ENCODE assay signal across 30 cellular contexts in the genomic region with DNA sequence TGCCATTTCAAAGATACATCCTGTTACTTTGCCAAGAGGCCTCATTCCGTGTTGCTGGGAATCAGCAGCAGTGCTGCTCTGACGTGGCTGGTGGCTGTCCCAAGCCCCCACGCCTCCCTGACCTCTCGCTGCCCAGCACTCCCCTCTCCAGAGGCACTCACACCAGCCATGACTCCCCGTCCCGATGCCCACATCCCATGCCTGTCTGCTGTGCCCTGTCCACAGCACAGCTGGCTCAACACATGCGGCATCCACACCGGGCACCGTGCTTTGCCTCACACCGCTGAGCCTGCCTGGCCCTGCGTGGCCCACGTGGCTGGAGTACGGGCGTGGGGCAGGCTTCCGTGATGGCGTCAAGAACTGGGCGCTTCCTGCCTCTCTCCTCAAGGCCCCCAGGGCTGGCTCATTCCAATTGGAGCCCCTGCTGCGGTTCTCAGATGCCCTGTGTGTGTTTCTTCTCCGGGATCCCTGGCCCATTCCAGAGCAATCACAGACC. TPM values are rescaled to one million over a fixed set of nuclear protein-coding genes. Genes with fewer than 3 reads are reported as not detected.
DNase-seq lines count a peak whose midpoint lies in the region; ATAC-seq and TF ChIP-seq lines count a peak whose summit lies in the region.
"Had no signal": no experiment of that assay in that cellular context is flagged by ENCODE, and none has a peak within 500 bp of the region (broad histone marks: within the 10 kb centered on the region; RNA-seq: fewer than 3 reads in every experiment).

No MANE protein-coding gene starts in this region.

- no peak overlapping the region for H3K4me3 Mint-ChIP-seq in activated CD8-positive, alpha-beta memory T cell treated with anti-CD3 and anti-CD28 coated beads, Interleukin-2, amount 10 ng/mL, durations not matched to agents 7 days and 5 days
- H3K4me3 Mint-ChIP-seq in osteocyte (ENCODE audit: unreplicated experiment) (no peak overlapping the region), progenitor cell of endocrine pancreas (ENCODE audit: low read depth) (no peak overlapping the region)
- H3K4me3 Mint-ChIP-seq: activated CD4-positive, alpha-beta T cell treated with anti-CD3 and anti-CD28 coated beads, Interleukin-2, amount 10 ng/mL, durations not matched to agents 24 days and 14 days; activated naive CD8-positive, alpha-beta T cell treated with anti-CD3 and anti-CD28 coated beads for 36 hours; CD8-positive, alpha-beta memory T cell; naive thymus-derived CD4-positive, alpha-beta T cell; T-helper 1 cell treated with Interleukin-12 subunit alpha and Interleukin-12 subunit beta and Interleukin-4 antibody, amounts not matched to agents 30 μg/mL and 1 μg/mL, for 36 hours had no signal

- H3K27me3 Mint-ChIP-seq in activated CD8-positive, alpha-beta memory T cell treated with anti-CD3 and anti-CD28 coated beads, Interleukin-2, amount 10 ng/mL, durations not matched to agents 7 days and 5 days, result peaks cover 20% of the 10 kb centered on the region
- H3K27me3 Mint-ChIP-seq in osteocyte (ENCODE audit: unreplicated experiment) (peaks cover 15% of the 10 kb centered on the region), progenitor cell of endocrine pancreas (peaks cover 15% of the 10 kb centered on the region)
- H3K27me3 Mint-ChIP-seq: CD8-positive, alpha-beta memory T cell had no signal

- no peaks in the 10 kb centered on the region for H3K36me3 Mint-ChIP-seq in activated CD8-positive, alpha-beta memory T cell treated with anti-CD3 and anti-CD28 coated beads, Interleukin-2, amount 10 ng/mL, durations not matched to agents 7 days and 5 days
- H3K36me3 Mint-ChIP-seq in osteocyte (ENCODE audit: unreplicated experiment), result no peaks in the 10 kb centered on the region
- no peaks in the 10 kb centered on the region for H3K36me3 Mint-ChIP-seq in progenitor cell of endocrine pancreas (ENCODE audit: insufficient read depth)
- H3K36me3 Mint-ChIP-seq: activated naive CD8-positive, alpha-beta T cell treated with anti-CD3 and anti-CD28 coated beads for 36 hours had no signal

- H3K27ac Mint-ChIP-seq in activated CD8-positive, alpha-beta memory T cell treated with anti-CD3 and anti-CD28 coated beads, Interleukin-2, amount 10 ng/mL, durations not matched to agents 7 days and 5 days, result no peak overlapping the region
- no peak overlapping the region for H3K27ac Mint-ChIP-seq in osteocyte (ENCODE audit: unreplicated experiment)
- H3K27ac Mint-ChIP-seq in progenitor cell of endocrine pancreas, result no peak overlapping the region
- H3K27ac Mint-ChIP-seq: activated CD4-positive, alpha-beta T cell treated with anti-CD3 and anti-CD28 coated beads, Interleukin-2, amount 10 ng/mL, durations not matched to agents 24 days and 14 days; activated naive CD8-positive, alpha-beta T cell treated with anti-CD3 and anti-CD28 coated beads for 36 hours; activated T-helper 2 cell treated with anti-CD3 and anti-CD28 coated beads, Interferon-gamma antibody, Interleukin-2, Interleukin-4, amounts not matched to agents 10 μg/mL and 5 μg/mL and 100 μg/mL, durations not matched to agents 14 hours and 24 hours and 36 hours; T-helper 1 cell treated with Interleukin-12 subunit alpha and Interleukin-12 subunit beta and Interleukin-4 antibody, amounts not matched to agents 30 μg/mL and 1 μg/mL, for 36 hours had no signal

- CTCF ChIA-PET in activated CD8-positive, alpha-beta memory T cell treated with anti-CD3 and anti-CD28 coated beads, Interleukin-2, amount 10 ng/mL, durations not matched to agents 7 days and 5 days (lab: Charles Lee), result interaction anchor here (1.6 kb wide), 1 partner anchor 9 kb away, joined by 6 read pairs; no protein-coding TSS in a partner anchor

- no peak for ATAC-seq in activated CD8-positive, alpha-beta memory T cell treated with anti-CD3 and anti-CD28 coated beads, Interleukin-2, amount 10 ng/mL, durations not matched to agents 7 days and 5 days
- peak; percentile 15 for ATAC-seq in esophagus mucosa
- ATAC-seq: left cardiac atrium; naive thymus-derived CD4-positive, alpha-beta T cell had no signal

- no peak for TF ChIP-seq CTCF in osteocyte (IDR thresholded peaks at IDR 0.05)
- no peak for TF ChIP-seq CTCF in progenitor cell of endocrine pancreas (IDR thresholded peaks at IDR 0.05; ENCODE audit: unreplicated experiment)

- peak; percentile 30 for DNase-seq in activated CD8-positive, alpha-beta memory T cell treated with anti-CD3 and anti-CD28 coated beads for 24 hours
- no peak for DNase-seq in activated CD8-positive, alpha-beta memory T cell treated with anti-CD3 and anti-CD28 coated beads, Interleukin-2, amount 10 ng/mL, durations not matched to agents 7 days and 5 days
- DNase-seq in osteocyte (ENCODE audit: extremely low spot score, unreplicated experiment), result peak; percentile 83
- DNase-seq in SHP77 treated with DMSO at 0.1 percent for 48 hours (lab: John Stamatoyannopoulos, UW), result no peak
- no peak for DNase-seq in progenitor cell of endocrine pancreas (ENCODE audit: low spot score, unreplicated experiment)
- DNase-seq in DMS153 (lab: John Stamatoyannopoulos, UW), result no peak
- no peak for DNase-seq in DMS53 (lab: John Stamatoyannopoulos, UW)
- DNase-seq: activated CD4-positive, alpha-beta T cell treated with anti-CD3 and anti-CD28 coated beads, Interleukin-2, amount 10 ng/mL, durations not matched to agents 24 days and 14 days; activated naive CD8-positive, alpha-beta T cell treated with anti-CD3 and anti-CD28 coated beads for 36 hours; caudate nucleus; CD8-positive, alpha-beta memory T cell; DND-41; GOT3; Karpas-422; left cardiac atrium; naive thymus-derived CD4-positive, alpha-beta T cell; NCI-H1048; NCI-H1694 treated with DMSO at 0.1 percent for 48 hours; NCI-H2171 treated with DMSO at 0.1 percent for 48 hours; NCI-H526 treated with DMSO at 0.1 percent for 48 hours; stimulated activated CD4-positive, alpha-beta T cell treated with anti-CD3 and anti-CD28 coated beads, Interleukin-4, amount 100 ng/mL, for 24 hours; stimulated activated naive CD4-positive, alpha-beta T cell treated with Interleukin-2 at 50 U/mL for 16 hours had no signal

- H3K4me1 Mint-ChIP-seq in activated CD8-positive, alpha-beta memory T cell treated with anti-CD3 and anti-CD28 coated beads, Interleukin-2, amount 10 ng/mL, durations not matched to agents 7 days and 5 days, result peaks cover 23% of the 10 kb centered on the region
- H3K4me1 Mint-ChIP-seq in osteocyte (ENCODE audit: unreplicated experiment) (no peaks in the 10 kb centered on the region), progenitor cell of endocrine pancreas (ENCODE audit: low read depth) (no peaks in the 10 kb centered on the region)
- H3K4me1 Mint-ChIP-seq: CD8-positive, alpha-beta memory T cell had no signal

- H3K9me3 Mint-ChIP-seq in activated CD8-positive, alpha-beta memory T cell treated with anti-CD3 and anti-CD28 coated beads, Interleukin-2, amount 10 ng/mL, durations not matched to agents 7 days and 5 days (ENCODE audit: low read depth), result no peaks in the 10 kb centered on the region
- H3K9me3 Mint-ChIP-seq in osteocyte (ENCODE audit: unreplicated experiment), result peaks cover 10% of the 10 kb centered on the region
- H3K9me3 Mint-ChIP-seq in progenitor cell of endocrine pancreas (ENCODE audit: low read depth), result peaks cover 4% of the 10 kb centered on the region

RNA-seq across cellular contexts. Expression of a gene that starts 7.8 kb away (rescaled TPM):
- total RNA-seq in activated CD8-positive, alpha-beta memory T cell treated with anti-CD3 and anti-CD28 coated beads, Interleukin-2, amount 10 ng/mL, durations not matched to agents 7 days and 5 days, result not detected
- total RNA-seq in esophagus mucosa, result not detected
- total RNA-seq in osteocyte, result not detected in 2 replicates
- not detected in 2 replicates for total RNA-seq in progenitor cell of endocrine pancreas
- total RNA-seq: activated CD4-positive, alpha-beta T cell treated with anti-CD3 and anti-CD28 coated beads, Interleukin-2, amount 10 ng/mL, durations not matched to agents 24 days and 14 days; activated naive CD8-positive, alpha-beta T cell treated with anti-CD3 and anti-CD28 coated beads for 36 hours; activated T-helper 2 cell treated with anti-CD3 and anti-CD28 coated beads, Interferon-gamma antibody, Interleukin-2, Interleukin-4, amounts not matched to agents 10 μg/mL and 5 μg/mL and 100 μg/mL, durations not matched to agents 14 hours and 24 hours and 36 hours; astrocyte; CD8-positive, alpha-beta memory T cell; dermis microvascular lymphatic vessel endothelial cell; endothelial cell of umbilical vein; naive thymus-derived CD4-positive, alpha-beta T cell; right atrium auricular region; SK-MEL-5 had no signal

RNA-seq across cellular contexts. Expression of a gene that starts 12.9 kb away (rescaled TPM):
- total RNA-seq in activated CD8-positive, alpha-beta memory T cell treated with anti-CD3 and anti-CD28 coated beads, Interleukin-2, amount 10 ng/mL, durations not matched to agents 7 days and 5 days, result 10 to 100 TPM; 34.7 to 38.0 TPM
- total RNA-seq in esophagus mucosa (25.5 TPM), osteocyte (33.4 and 35.6 TPM in 2 replicates), progenitor cell of endocrine pancreas (36.5 and 40.0 TPM in 2 replicates)

RNA-seq across cellular contexts. Expression of a gene that starts 32.5 kb away (rescaled TPM):
- not detected for total RNA-seq in activated CD8-positive, alpha-beta memory T cell treated with anti-CD3 and anti-CD28 coated beads, Interleukin-2, amount 10 ng/mL, durations not matched to agents 7 days and 5 days
- total RNA-seq in esophagus mucosa (not detected), osteocyte (not detected in 2 replicates), progenitor cell of endocrine pancreas (not detected in 2 replicates)
- total RNA-seq: activated CD4-positive, alpha-beta T cell treated with anti-CD3 and anti-CD28 coated beads, Interleukin-2, amount 10 ng/mL, durations not matched to agents 24 days and 14 days; activated naive CD8-positive, alpha-beta T cell treated with anti-CD3 and anti-CD28 coated beads for 36 hours; activated T-helper 2 cell treated with anti-CD3 and anti-CD28 coated beads, Interferon-gamma antibody, Interleukin-2, Interleukin-4, amounts not matched to agents 10 μg/mL and 5 μg/mL and 100 μg/mL, durations not matched to agents 14 hours and 24 hours and 36 hours; astrocyte; CD8-positive, alpha-beta memory T cell; dermis microvascular lymphatic vessel endothelial cell; endothelial cell of umbilical vein; left cardiac atrium; naive thymus-derived CD4-positive, alpha-beta T cell; right atrium auricular region; SK-MEL-5 had no signal

RNA-seq across cellular contexts. Expression of a gene that starts 33.8 kb away (rescaled TPM):
- total RNA-seq in activated CD8-positive, alpha-beta memory T cell treated with anti-CD3 and anti-CD28 coated beads, Interleukin-2, amount 10 ng/mL, durations not matched to agents 7 days and 5 days, result under 1 TPM; 0.18 to 0.28 TPM
- total RNA-seq in esophagus mucosa (5.2 TPM), osteocyte (19.5 and 21.1 TPM in 2 replicates), progenitor cell of endocrine pancreas (48.3 and 50.2 TPM in 2 replicates)

RNA-seq across cellular contexts. Expression of a gene that starts 48.2 kb away (rescaled TPM):
- not detected for total RNA-seq in activated CD8-positive, alpha-beta memory T cell treated with anti-CD3 and anti-CD28 coated beads, Interleukin-2, amount 10 ng/mL, durations not matched to agents 7 days and 5 days
- not detected for total RNA-seq in esophagus mucosa
- not detected in 2 replicates for total RNA-seq in osteocyte
- not detected in 2 replicates for total RNA-seq in progenitor cell of endocrine pancreas
- total RNA-seq: activated CD4-positive, alpha-beta T cell treated with anti-CD3 and anti-CD28 coated beads, Interleukin-2, amount 10 ng/mL, durations not matched to agents 24 days and 14 days; activated naive CD8-positive, alpha-beta T cell treated with anti-CD3 and anti-CD28 coated beads for 36 hours; activated T-helper 2 cell treated with anti-CD3 and anti-CD28 coated beads, Interferon-gamma antibody, Interleukin-2, Interleukin-4, amounts not matched to agents 10 μg/mL and 5 μg/mL and 100 μg/mL, durations not matched to agents 14 hours and 24 hours and 36 hours; CD8-positive, alpha-beta memory T cell; dermis microvascular lymphatic vessel endothelial cell; endothelial cell of umbilical vein; left cardiac atrium; naive thymus-derived CD4-positive, alpha-beta T cell; right atrium auricular region had no signal

Comparison
In these comparisons a context has a peak if more than half of its experiments do, and no peak if none do; other contexts are left out.
1. DNase-seq: peak in activated CD8-positive, alpha-beta memory T cell treated with anti-CD3 and anti-CD28 coated beads for 24 hours (single experiment) and osteocyte (single experiment); none in activated CD8-positive, alpha-beta memory T cell treated with anti-CD3 and anti-CD28 coated beads, Interleukin-2, amount 10 ng/mL, durations not matched to agents 7 days and 5 days (single experiment), SHP77 treated with DMSO at 0.1 percent for 48 hours (single experiment), progenitor cell of endocrine pancreas (single experiment), DMS153 (single experiment) and DMS53 (single experiment).